Comparison of ENCODE assay signal across 16 cellular contexts in genomic region chr10:7424315-7424714, GRCh38. TPM values are rescaled to one million over a fixed set of nuclear protein-coding genes. Genes with fewer than 3 reads are reported as not detected.
DNase-seq lines count a peak whose midpoint lies in the region; ATAC-seq and TF ChIP-seq lines count a peak whose summit lies in the region.
"Had no signal": no experiment of that assay in that cellular context is flagged by ENCODE, and none has a peak within 500 bp of the region (broad histone marks: within the 10 kb centered on the region; RNA-seq: fewer than 3 reads in every experiment).

No MANE protein-coding gene starts in this region.

- H3K4me1 ChIP-seq in HUES6 (ENCODE audit: control insufficient read depth, insufficient read depth, low read length), result peaks cover 41% of the 10 kb centered on the region
- H3K4me1 ChIP-seq in stomach, result no peaks in the 10 kb centered on the region
- H3K4me1 ChIP-seq in ascending aorta, result no peaks in the 10 kb centered on the region

- no peaks in the 10 kb centered on the region for H3K9me3 Mint-ChIP-seq in activated T-cell treated with anti-CD3 and anti-CD28 coated beads, Interleukin-2, amount 50 U/mL, for 4 hours
- no peaks in the 10 kb centered on the region for H3K9me3 Mint-ChIP-seq in natural killer cell
- H3K9me3 Mint-ChIP-seq: CD4-positive, alpha-beta memory T cell; IgD-negative memory B cell had no signal

- H3K36me3 ChIP-seq in HUES6 (ENCODE audit: control insufficient read depth, insufficient read depth, low read length), result no peaks in the 10 kb centered on the region
- H3K36me3 ChIP-seq in stomach, result no peaks in the 10 kb centered on the region
- H3K36me3 ChIP-seq in ascending aorta, result no peaks in the 10 kb centered on the region

- H3K27ac Mint-ChIP-seq in natural killer cell, result peak overlapping the region in 1 of 2 donors; percentile 5
- H3K27ac Mint-ChIP-seq: IgD-negative memory B cell had no signal

- intact Hi-C loops in natural killer cell (cut with micrococcal nuclease), result loop anchor here (2.0 kb wide), 1 partner anchor 262 kb away; no protein-coding TSS in a partner anchor
- intact Hi-C loops in stomach (cut with DNase I; ENCODE audit: low total_unique reads), result no loop called here
- intact Hi-C loops in ascending aorta (cut with DNase I), result no loop called here

- H3K9me3 ChIP-seq in HUES6 (ENCODE audit: control insufficient read depth, insufficient read depth, low read depth, low read length) (no peaks in the 10 kb centered on the region), stomach (no peaks in the 10 kb centered on the region), ascending aorta (no peaks in the 10 kb centered on the region)

- H3K4me3 Mint-ChIP-seq in activated T-cell treated with anti-CD3 and anti-CD28 coated beads, Interleukin-2, amount 50 U/mL, for 4 hours, result no peak overlapping the region
- H3K4me3 Mint-ChIP-seq in natural killer cell, result no peak overlapping the region
- H3K4me3 Mint-ChIP-seq: CD4-positive, alpha-beta memory T cell; IgD-negative memory B cell had no signal

- peak; percentile 41 for TF ChIP-seq CTCF in GM12864 (IDR thresholded peaks at IDR 0.05; ENCODE audit: low read depth, low read length, missing control alignments)
- TF ChIP-seq CTCF in natural killer cell (IDR thresholded peaks at IDR 0.05), result no peak
- TF ChIP-seq CTCF in stomach (IDR thresholded peaks at IDR 0.05), result no peak
- no peak for TF ChIP-seq CTCF in ascending aorta (IDR thresholded peaks at IDR 0.05)

- peaks cover 21% of the 10 kb centered on the region for H3K27me3 ChIP-seq in HUES6 (ENCODE audit: control insufficient read depth, insufficient read depth, low read length)
- H3K27me3 ChIP-seq in stomach, result peaks cover 0 to 25% (median 3%) of the 10 kb centered on the region in 3 donors
- no peaks in the 10 kb centered on the region for H3K27me3 ChIP-seq in ascending aorta

- no peak overlapping the region for H3K4me3 ChIP-seq in GM12864 (ENCODE audit: low read depth, low read length)
- H3K4me3 ChIP-seq in HUES6 (ENCODE audit: low read depth, low read length), result peak overlapping the region; percentile 28; the same call in 1 of the 2 replicates
- H3K4me3 ChIP-seq in stomach, result no peak overlapping the region
- H3K4me3 ChIP-seq in ascending aorta, result no peak overlapping the region
- H3K4me3 ChIP-seq: GM23248 had no signal

- no peak for TF ChIP-seq EP300 in stomach (IDR thresholded peaks at IDR 0.05)

- no peak overlapping the region for H3K9ac ChIP-seq in HUES6 (ENCODE audit: low read length)
- H3K9ac ChIP-seq: GM23248 had no signal

- peaks cover 1% of the 10 kb centered on the region for H3K4me1 Mint-ChIP-seq in activated T-cell treated with anti-CD3 and anti-CD28 coated beads, Interleukin-2, amount 50 U/mL, for 4 hours (ENCODE audit: low read depth)
- H3K4me1 Mint-ChIP-seq in natural killer cell, result peaks cover 10% of the 10 kb centered on the region in 2 donors

- 47 to 62% (median 56%) methylated on average over 12 of the region's 12 CpGs for WGBS in stomach, 5 donors

- ATAC-seq in activated T-cell treated with anti-CD3 and anti-CD28 coated beads, Interleukin-2, amount 50 U/mL, for 4 hours, result peak; percentile 58 to 89
- ATAC-seq in natural killer cell, result peak; percentile 78 to 97 (median 96)
- ATAC-seq: right cardiac atrium had no signal

- no peak for TF ChIP-seq POLR2A in stomach (IDR thresholded peaks at IDR 0.05)

- no peaks in the 10 kb centered on the region for H3K27me3 Mint-ChIP-seq in activated T-cell treated with anti-CD3 and anti-CD28 coated beads, Interleukin-2, amount 50 U/mL, for 4 hours (ENCODE audit: low read depth)
- H3K27me3 Mint-ChIP-seq in natural killer cell (ENCODE audit: low read depth in 2 of 2), result no peaks in the 10 kb centered on the region
- H3K27me3 Mint-ChIP-seq: CD4-positive, alpha-beta memory T cell had no signal

- no peaks in the 10 kb centered on the region for H3K36me3 Mint-ChIP-seq in activated T-cell treated with anti-CD3 and anti-CD28 coated beads, Interleukin-2, amount 50 U/mL, for 4 hours (ENCODE audit: insufficient read depth)
- H3K36me3 Mint-ChIP-seq in natural killer cell, result no peaks in the 10 kb centered on the region
- H3K36me3 Mint-ChIP-seq: CD4-positive, alpha-beta memory T cell; IgD-negative memory B cell had no signal

- peak; percentile 68 for DNase-seq in GM12864 (ENCODE audit: low read depth)
- DNase-seq in activated T-cell treated with anti-CD3 and anti-CD28 coated beads, Interleukin-2, amount 50 U/mL, for 4 hours, result peak; percentile 25
- DNase-seq in natural killer cell, result peak; percentile 31
- no peak for DNase-seq in stomach
- no peak for DNase-seq in ascending aorta (ENCODE audit: low spot score in 2 of 2)
- DNase-seq in NCI-H2107 (lab: John Stamatoyannopoulos, UW), result no peak
- no peak for DNase-seq in LoVo (ENCODE audit: low spot score)
- DNase-seq: amniotic stem cell; CD4-positive, alpha-beta memory T cell; dermis blood vessel endothelial cell; GM23248; NCI-H2029; SW 1271 had no signal

- H3K27ac ChIP-seq in HUES6 (ENCODE audit: low read depth, low read length), result no peak overlapping the region
- no peak overlapping the region for H3K27ac ChIP-seq in stomach
- no peak overlapping the region for H3K27ac ChIP-seq in ascending aorta
- H3K27ac ChIP-seq: GM23248 had no signal

RNA-seq across cellular contexts. Expression of gene SFMBT2, which starts 13.5 kb away (rescaled TPM):
- total RNA-seq in activated T-cell treated with anti-CD3 and anti-CD28 coated beads, Interleukin-2, amount 50 U/mL, for 4 hours, result 10 to 100 TPM; 16.4 to 22.0 (median 20.6) TPM
- total RNA-seq in natural killer cell (10 to 100 TPM; 50.4 to 70.4 (median 52.2) TPM), stomach (10 to 100 TPM in 3 of 5 donors, 1 to 10 TPM in 2; 1.2 to 17.3 (median 13.4) TPM), ascending aorta (2.2 TPM)
- 1 to 10 TPM in 2 of 3 donors, under 1 TPM in 1; 0.90 to 2.9 (median 1.1) TPM for polyA plus RNA-seq in stomach
- polyA plus RNA-seq: GM23248 had no signal

Comparison
In these comparisons a context has a peak if more than half of its experiments do, and no peak if none do; other contexts are left out.
1. DNase-seq: peak in GM12864 (single experiment), activated T-cell treated with anti-CD3 and anti-CD28 coated beads, Interleukin-2, amount 50 U/mL, for 4 hours (single experiment) and natural killer cell (single experiment); none in stomach (single experiment), ascending aorta (0 of 2), NCI-H2107 (single experiment) and LoVo (single experiment).